11 cellular contexts compared by ENCODE assay signal in the genomic region with DNA sequence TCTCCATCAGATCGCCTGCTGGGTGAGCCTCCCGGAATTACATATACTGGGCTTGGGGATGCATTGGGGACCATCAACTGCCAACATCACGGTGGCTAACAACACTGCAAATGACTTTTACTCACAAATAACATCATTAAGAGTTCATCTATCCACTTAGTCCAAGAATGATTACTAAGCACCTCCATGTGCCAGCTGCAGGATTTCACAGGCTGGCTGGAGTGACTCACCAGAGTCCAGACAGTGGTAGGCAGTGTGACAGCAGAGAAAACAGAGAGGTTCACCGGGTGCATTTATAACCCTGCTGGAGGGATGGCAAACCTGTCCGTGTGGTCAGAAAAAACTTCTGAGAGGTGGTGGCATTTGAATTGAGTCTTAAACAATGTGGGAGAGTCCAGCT. TPM values are rescaled to one million over a fixed set of nuclear protein-coding genes. Genes with fewer than 3 reads are reported as not detected.
DNase-seq lines count a peak whose midpoint lies in the region; ATAC-seq, FAIRE-seq and TF ChIP-seq lines count a peak whose summit lies in the region.
"Had no signal": no experiment of that assay in that cellular context is flagged by ENCODE, and none has a peak within 500 bp of the region (broad histone marks: within the 10 kb centered on the region; RNA-seq: fewer than 3 reads in every experiment).

No MANE protein-coding gene starts in this region.

- no peak for TF ChIP-seq POLR2A in prostate gland (IDR thresholded peaks at IDR 0.05)

- intact Hi-C loops in prostate gland (cut with DNase I), result loop anchor here (5.0 to 10.0 kb wide), 5 partner anchors 428 to 1008 kb away; no protein-coding TSS in a partner anchor

- FAIRE-seq in GM19239 (lab: Jason Lieb, UNC), result no peak

- 41% methylated on average over 5 of the region's 5 CpGs for WGBS in prostate gland

- TF ChIP-seq CTCF in epithelial cell of proximal tubule (conservative IDR thresholded peaks at IDR 0.05; ENCODE audit: low read depth, low read length) (peak; percentile 28), prostate gland (IDR thresholded peaks at IDR 0.05) (peak in 1 of 4 experiments; percentile 29)

- ATAC-seq in HG02763 (IDR thresholded peaks at IDR 0.05; ENCODE audit: unreplicated experiment) (no peak), HG02884 (IDR thresholded peaks at IDR 0.05; ENCODE audit: unreplicated experiment) (no peak)

- no peaks in the 10 kb centered on the region for H3K9me3 ChIP-seq in prostate gland

- H3K27me3 ChIP-seq in prostate gland (replicated peaks; ENCODE audit: insufficient read depth), result peaks cover 2% of the 10 kb centered on the region

- no peak overlapping the region for H3K27ac ChIP-seq in prostate gland
- H3K27ac ChIP-seq: neural progenitor cell had no signal

- H3K36me3 ChIP-seq in prostate gland, result no peaks in the 10 kb centered on the region
- H3K36me3 ChIP-seq: neural progenitor cell had no signal

- H3K4me1 ChIP-seq in prostate gland (replicated peaks), result no peaks in the 10 kb centered on the region

- no peak overlapping the region for H3K4me3 ChIP-seq in epithelial cell of proximal tubule (ENCODE audit: low read depth, low read length)
- no peak overlapping the region for H3K4me3 ChIP-seq in prostate gland

- DNase-seq in GM04503 (ENCODE audit: low read depth), result peak; percentile 77
- DNase-seq in RKO (ENCODE audit: low spot score), result peak; percentile 50
- peak; percentile 72 for DNase-seq in epithelial cell of proximal tubule (ENCODE audit: low read depth)
- peak; percentile 28 for DNase-seq in prostate gland (ENCODE audit: low spot score)
- DNase-seq in GM19239 (ENCODE audit: insufficient read length, low spot score), result no peak
- no peak for DNase-seq in NCI-H1048 (lab: John Stamatoyannopoulos, UW)
- DNase-seq: activated CD4-positive, alpha-beta T cell treated with anti-CD3 and anti-CD28 coated beads for 48 hours; OCI-M1 had no signal

RNA-seq across cellular contexts. Expression of gene IGFBP3, which starts 3.2 kb away (rescaled TPM):
- total RNA-seq in epithelial cell of proximal tubule, result 77.8 and 338 TPM in 2 replicates
- 100 to 1,000 TPM in 1 of 2 donors, 10 to 100 TPM in 1; 71.6 to 105 TPM for total RNA-seq in prostate gland

RNA-seq across cellular contexts. Expression of gene IGFBP1, which starts 36.0 kb away (rescaled TPM):
- total RNA-seq in epithelial cell of proximal tubule, result 4.6 and 16.5 TPM in 2 replicates
- total RNA-seq in prostate gland, result not detected

RNA-seq across cellular contexts. Expression of gene CCDC201, which starts 51.4 kb away (rescaled TPM):
- not detected in 2 replicates for total RNA-seq in epithelial cell of proximal tubule
- not detected for total RNA-seq in prostate gland

Comparison
In these comparisons a context has a peak if more than half of its experiments do, and no peak if none do; other contexts are left out.
1. DNase-seq: peak in GM04503 (single experiment), RKO (single experiment), epithelial cell of proximal tubule (single experiment) and prostate gland (single experiment); none in GM19239 (single experiment) and NCI-H1048 (single experiment).